ENCODE assay signal across 31 cellular contexts in the genomic region with DNA sequence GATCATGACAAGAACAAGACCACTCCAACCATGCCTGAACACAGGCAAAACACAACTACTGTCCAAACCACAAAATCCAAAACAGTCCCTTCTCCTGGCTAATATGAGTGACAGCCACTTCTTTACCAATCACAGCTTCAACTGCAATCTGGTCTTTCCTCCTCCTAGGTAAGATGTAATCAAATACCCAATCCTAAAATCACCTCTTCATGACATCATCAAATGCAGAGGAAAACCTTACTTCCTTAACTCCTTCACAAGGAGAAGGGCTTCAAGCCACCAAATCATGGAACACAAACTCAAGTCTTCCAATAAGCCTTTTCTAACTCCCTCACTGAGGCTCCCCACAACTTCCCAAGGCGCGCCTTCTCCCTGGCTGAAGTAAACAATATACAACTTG.
"Had no signal": no experiment of that assay in that cellular context is flagged by ENCODE, and none has a peak within 500 bp of the region (broad histone marks: within the 10 kb centered on the region; RNA-seq: fewer than 3 reads in every experiment).

No MANE protein-coding gene starts in this region.

- H3K27ac ChIP-seq: adrenal gland, body of pancreas, brain microvascular endothelial cell, breast epithelium had no signal

- FAIRE-seq: TTC549 had no signal

- H3K4me1 ChIP-seq: adrenal gland, breast epithelium had no signal

- DNase-seq: activated B cell treated with CpG ODN at 0.5 μM for 24 hours; activated CD4-positive, alpha-beta memory T cell treated with anti-CD3 and anti-CD28 coated beads for 36 hours; activated CD4-positive, alpha-beta T cell treated with anti-CD3 and anti-CD28 coated beads for 4 hours; activated CD4-positive, alpha-beta T cell treated with anti-CD3 and anti-CD28 coated beads, Interleukin-2, amount 10 ng/mL, durations not matched to agents 24 days and 14 days; activated CD4-positive, alpha-beta T cell treated with anti-CD3 and anti-CD28 coated beads, Interleukin-2, amount 50 U/mL, for 1 hour; activated CD4-positive, alpha-beta T cell treated with anti-CD3 and anti-CD28 coated beads, Interleukin-2, amount 50 U/mL, for 4 hours; activated CD4-positive, CD25-positive, alpha-beta regulatory T cell treated with anti-CD3 and anti-CD28 coated beads, Interleukin-2, amount 50 U/mL, for 72 hours; activated CD8-positive, alpha-beta memory T cell treated with anti-CD3 and anti-CD28 coated beads, Interleukin-2, amount 50 U/mL, for 4 hours; activated CD8-positive, alpha-beta T cell treated with anti-CD3 and anti-CD28 coated beads for 36 hours; activated effector memory CD4-positive, alpha-beta T cell treated with anti-CD3 and anti-CD28 coated beads, Interleukin-2, amount 50 U/mL, for 16 hours; activated gamma-delta T cell treated with Interleukin-2 at 50 U/mL for 16 hours; activated naive CD4-positive, alpha-beta T cell; activated naive CD4-positive, alpha-beta T cell treated with anti-CD3 and anti-CD28 coated beads for 36 hours; activated naive CD4-positive, alpha-beta T cell treated with anti-CD3 and anti-CD28 coated beads, Interleukin-2, amount 50 U/mL, for 16 hours; activated naive CD8-positive, alpha-beta T cell treated with anti-CD3 and anti-CD28 coated beads for 36 hours; activated T-cell treated with anti-CD3 and anti-CD28 coated beads for 4 hours; activated T-cell treated with anti-CD3 and anti-CD28 coated beads, Interleukin-2, amount 50 U/mL, for 1 hour; activated T-cell treated with anti-CD3 and anti-CD28 coated beads, Interleukin-2, amount 50 U/mL, for 4 hours; activated T-cell treated with anti-CD3 and anti-CD28 coated beads, Interleukin-2, amount 50 U/mL, for 72 hours; adrenal gland; amniotic stem cell; aorta; body of pancreas; brain microvascular endothelial cell; central memory CD4-positive, alpha-beta T cell; T-helper 17 cell; T-helper 9 cell had no signal

- H3K9me3 ChIP-seq: adrenal gland, body of pancreas, breast epithelium had no signal

- H3K4me3 ChIP-seq: adrenal gland, body of pancreas, breast epithelium had no signal

- H3K27me3 ChIP-seq: body of pancreas, brain microvascular endothelial cell had no signal

- ATAC-seq: activated CD8-positive, alpha-beta T cell treated with anti-CD3 and anti-CD28 coated beads for 36 hours; activated naive CD4-positive, alpha-beta T cell treated with anti-CD3 and anti-CD28 coated beads, Interleukin-2, amount 50 U/mL, for 72 hours; activated T-cell treated with anti-CD3 and anti-CD28 coated beads, Interleukin-2, amount 50 U/mL, for 4 hours; activated T-cell treated with anti-CD3 and anti-CD28 coated beads, Interleukin-2, amount 50 U/mL, for 72 hours; activated T-helper 17 cell treated with anti-CD3 and anti-CD28 coated beads, Interleukin-2, amount 50 U/mL, for 72 hours; body of pancreas; T-helper 17 cell had no signal

- H3K36me3 ChIP-seq: adrenal gland, brain microvascular endothelial cell, breast epithelium had no signal
